In the genomic region with DNA sequence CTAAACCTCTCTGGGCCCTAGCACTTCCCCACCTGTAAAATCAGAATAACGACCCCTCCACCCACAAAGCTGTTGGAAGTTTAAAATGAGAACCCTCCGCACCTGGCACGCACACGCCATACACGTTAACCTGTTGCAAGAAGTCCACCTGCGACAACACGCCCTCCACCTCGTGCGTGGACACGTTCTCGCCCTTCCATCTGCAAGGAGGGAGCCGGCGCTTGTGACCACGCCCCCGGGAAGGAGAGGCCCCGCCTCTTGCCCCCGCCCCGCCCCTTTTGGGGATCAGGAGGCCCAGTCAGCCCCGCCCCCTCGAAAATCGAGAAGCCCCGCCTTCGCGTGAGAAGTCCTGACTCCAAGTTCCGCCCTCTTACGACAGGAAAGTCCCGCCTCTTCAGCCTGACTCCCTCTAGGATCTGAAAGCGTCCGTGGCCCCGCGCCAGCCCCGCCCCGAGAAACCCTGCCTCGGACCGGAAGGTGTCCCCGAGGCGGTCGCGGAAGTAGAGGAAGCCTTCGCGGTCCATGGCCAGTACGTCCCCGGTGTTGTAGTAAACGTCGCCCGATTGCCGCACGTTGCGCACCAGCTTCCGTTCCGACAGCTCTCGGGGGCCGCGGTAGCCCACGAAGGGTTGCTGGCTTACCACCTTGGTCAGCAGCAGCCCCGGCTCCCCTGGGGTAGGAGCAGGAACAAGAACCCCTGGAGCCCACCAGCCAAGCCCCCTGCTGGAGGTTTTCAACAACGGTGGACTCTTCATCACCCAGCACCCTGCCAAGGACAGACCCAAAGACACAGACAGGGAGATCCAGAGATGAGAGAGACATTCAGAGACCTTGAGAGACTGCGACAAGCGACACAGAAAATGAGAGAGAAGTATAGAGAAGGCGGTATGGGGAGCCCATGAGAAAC, we compare ENCODE assay signal across 8 cellular contexts. TPM values are rescaled to one million over a fixed set of nuclear protein-coding genes. Genes with fewer than 3 reads are reported as not detected.
DNase-seq lines count a peak whose midpoint lies in the region; ATAC-seq and TF ChIP-seq lines count a peak whose summit lies in the region.

No MANE protein-coding gene starts in this region.

- H3K9me3 ChIP-seq in CD4-positive, CD25-positive, alpha-beta regulatory T cell (ENCODE audit: control insufficient read depth in 2 of 2, low read length in 2 of 2): no peaks in the 10 kb centered on the region
- no peaks in the 10 kb centered on the region for H3K9me3 ChIP-seq in right lobe of liver

- H3K27ac Mint-ChIP-seq in CD4-positive, CD25-positive, alpha-beta regulatory T cell: peak overlapping the region; percentile 95 to 98 (median 96)

- H3K36me3 ChIP-seq in CD4-positive, CD25-positive, alpha-beta regulatory T cell (ENCODE audit: control insufficient read depth, insufficient read depth, low read length): no peaks in the 10 kb centered on the region
- H3K36me3 ChIP-seq in right lobe of liver: peaks cover 0 to 16% (median 0%) of the 10 kb centered on the region in 4 donors

- H3K4me3 Mint-ChIP-seq in CD4-positive, CD25-positive, alpha-beta regulatory T cell: peak overlapping the region; percentile 86 to 97 (median 95)

- WGBS in right lobe of liver (ENCODE audit: insufficient coverage, low coverage, low lambda C conversion rate, missing lambda C conversion rate): 5% methylated on average over 21 of the region's 60 CpGs

- H3K9me3 Mint-ChIP-seq in CD4-positive, CD25-positive, alpha-beta regulatory T cell: peaks cover 0 to 11% (median 3%) of the 10 kb centered on the region in 7 donors

- no peak for TF ChIP-seq POLR2A in right lobe of liver (IDR thresholded peaks at IDR 0.05)

- peak; percentile 91 to 92 for ATAC-seq in CD4-positive, CD25-positive, alpha-beta regulatory T cell (ENCODE audit: low read depth in 2 of 2)
- ATAC-seq in GM19372 (IDR thresholded peaks at IDR 0.05; ENCODE audit: low read depth, unreplicated experiment) (peak; percentile 96), HG03521 (IDR thresholded peaks at IDR 0.05; ENCODE audit: unreplicated experiment) (peak; percentile 89), right lobe of liver (peak; percentile 89 to 96 (median 93))

- H3K4me3 ChIP-seq in CD4-positive, CD25-positive, alpha-beta regulatory T cell (ENCODE audit: low read depth, low read length): peak overlapping the region; percentile 70
- H3K4me3 ChIP-seq in dorsolateral prefrontal cortex: peak overlapping the region; percentile 49 to 95 (median 72)
- peak overlapping the region; percentile 44 to 58 (median 45) for H3K4me3 ChIP-seq in right lobe of liver

- TF ChIP-seq CTCF in dorsolateral prefrontal cortex (IDR thresholded peaks at IDR 0.05 in 54 of 56, conservative IDR thresholded peaks at IDR 0.05 in 2 of 56; ENCODE audit: low read depth in 1 of 56, partially characterized antibody in 56 of 56) (peak in 47 of 56 donors; percentile 7 to 63 (median 43)), right lobe of liver (IDR thresholded peaks at IDR 0.05) (peak in 3 of 4 donors; percentile 11 to 27 (median 18))

- no peaks in the 10 kb centered on the region for H3K27me3 ChIP-seq in CD4-positive, CD25-positive, alpha-beta regulatory T cell (ENCODE audit: control insufficient read depth, insufficient read depth, low read length)
- H3K27me3 ChIP-seq in dorsolateral prefrontal cortex (no peaks in the 10 kb centered on the region), right lobe of liver (no peaks in the 10 kb centered on the region)

- peak; percentile 86 to 97 (median 91) for DNase-seq in CD4-positive, CD25-positive, alpha-beta regulatory T cell
- peak; percentile 100 for DNase-seq in NCI-H748 (lab: John Stamatoyannopoulos, UW; ENCODE audit: unreplicated experiment)
- DNase-seq in activated CD4-positive, alpha-beta T cell treated with anti-CD3 and anti-CD28 coated beads, Interleukin-2, amount 50 U/mL, for 48 hours: peak; percentile 100
- peak; percentile 99 to 100 (median 100) for DNase-seq in dorsolateral prefrontal cortex
- peak; percentile 100 for DNase-seq in right lobe of liver
- DNase-seq in stimulated activated CD4-positive, alpha-beta T cell treated with anti-CD3 and anti-CD28 coated beads, Interleukin-4, amount 100 ng/mL, for 24 hours: peak; percentile 99

- H3K36me3 Mint-ChIP-seq in CD4-positive, CD25-positive, alpha-beta regulatory T cell: no peaks in the 10 kb centered on the region

- H3K27ac ChIP-seq in CD4-positive, CD25-positive, alpha-beta regulatory T cell (ENCODE audit: insufficient read depth, low read length, poor library complexity, severe bottlenecking): peak overlapping the region; percentile 85
- H3K27ac ChIP-seq in dorsolateral prefrontal cortex: peak overlapping the region in 58 of 59 donors; percentile 39 to 94 (median 85)
- H3K27ac ChIP-seq in right lobe of liver: peak overlapping the region; percentile 67 to 75 (median 69)

- intact Hi-C loops in dorsolateral prefrontal cortex (cut with DNase I) (no loop called here), right lobe of liver (cut with DNase I) (no loop called here)

- peaks cover 21% of the 10 kb centered on the region for H3K4me1 ChIP-seq in CD4-positive, CD25-positive, alpha-beta regulatory T cell (ENCODE audit: control insufficient read depth, insufficient read depth, low read length, poor library complexity, severe bottlenecking)
- H3K4me1 ChIP-seq in right lobe of liver: peaks cover 0 to 43% (median 5%) of the 10 kb centered on the region in 4 donors

- no peaks in the 10 kb centered on the region for H3K27me3 Mint-ChIP-seq in CD4-positive, CD25-positive, alpha-beta regulatory T cell

- peaks cover 0 to 27% (median 10%) of the 10 kb centered on the region in 4 donors for H3K4me1 Mint-ChIP-seq in CD4-positive, CD25-positive, alpha-beta regulatory T cell

RNA-seq across cellular contexts. Expression of a gene that starts 12.5 kb away (rescaled TPM):
- total RNA-seq in CD4-positive, CD25-positive, alpha-beta regulatory T cell: 5.5 TPM
- 10 to 100 TPM; 14.4 to 26.7 (median 20.4) TPM for polyA plus RNA-seq in CD4-positive, CD25-positive, alpha-beta regulatory T cell
- 10 to 100 TPM; 15.7 to 40.2 (median 22.1) TPM for total RNA-seq in dorsolateral prefrontal cortex
- 100 to 1,000 TPM; 107 to 737 (median 366) TPM for total RNA-seq in right lobe of liver

RNA-seq across cellular contexts. Expression of a gene that starts 20.3 kb away (rescaled TPM):
- total RNA-seq in CD4-positive, CD25-positive, alpha-beta regulatory T cell: 8.0 TPM
- 1 to 10 TPM; 4.2 to 5.7 (median 4.9) TPM for polyA plus RNA-seq in CD4-positive, CD25-positive, alpha-beta regulatory T cell
- total RNA-seq in dorsolateral prefrontal cortex (10 to 100 TPM; 13.0 to 30.6 (median 19.7) TPM), right lobe of liver (1 to 10 TPM; 3.5 to 4.8 (median 4.3) TPM)

RNA-seq across cellular contexts. Expression of a gene that starts 23.1 kb away (rescaled TPM):
- 10.5 TPM for total RNA-seq in CD4-positive, CD25-positive, alpha-beta regulatory T cell
- 1 to 10 TPM; 1.7 to 5.2 (median 3.8) TPM for polyA plus RNA-seq in CD4-positive, CD25-positive, alpha-beta regulatory T cell
- total RNA-seq in dorsolateral prefrontal cortex: 10 to 100 TPM in 117 of 120 experiments, 1 to 10 TPM in 3; 9.0 to 21.1 (median 14.3) TPM
- 1 to 10 TPM; 1.4 to 5.4 (median 4.1) TPM for total RNA-seq in right lobe of liver

RNA-seq across cellular contexts. Expression of a gene that starts 32.4 kb away (rescaled TPM):
- total RNA-seq in CD4-positive, CD25-positive, alpha-beta regulatory T cell: 15.1 TPM
- polyA plus RNA-seq in CD4-positive, CD25-positive, alpha-beta regulatory T cell: 10 to 100 TPM in 2 of 4 donors, 1 to 10 TPM in 2; 5.3 to 12.7 (median 10.2) TPM
- 10 to 100 TPM; 14.9 to 30.1 (median 21.4) TPM for total RNA-seq in dorsolateral prefrontal cortex
- 1 to 10 TPM; 2.9 to 4.9 (median 3.8) TPM for total RNA-seq in right lobe of liver

RNA-seq across cellular contexts. Expression of a gene that starts 44.6 kb away (rescaled TPM):
- total RNA-seq in CD4-positive, CD25-positive, alpha-beta regulatory T cell: 379 TPM
- 10 to 100 TPM; 34.5 to 52.4 (median 44.0) TPM for polyA plus RNA-seq in CD4-positive, CD25-positive, alpha-beta regulatory T cell
- total RNA-seq in dorsolateral prefrontal cortex: 100 to 1,000 TPM; 130 to 228 (median 176) TPM
- 100 to 1,000 TPM in 3 of 6 experiments, 10 to 100 TPM in 3; 75.4 to 106 (median 94.7) TPM for total RNA-seq in right lobe of liver

Comparison
In these comparisons a context has a peak if more than half of its experiments do, and no peak if none do; other contexts are left out.
1. Peak in every context shown above with its lines: DNase-seq, ATAC-seq, H3K4me3 ChIP-seq and H3K27ac ChIP-seq.